Comparison of ENCODE assay signal across 1 cellular context in the genomic region with DNA sequence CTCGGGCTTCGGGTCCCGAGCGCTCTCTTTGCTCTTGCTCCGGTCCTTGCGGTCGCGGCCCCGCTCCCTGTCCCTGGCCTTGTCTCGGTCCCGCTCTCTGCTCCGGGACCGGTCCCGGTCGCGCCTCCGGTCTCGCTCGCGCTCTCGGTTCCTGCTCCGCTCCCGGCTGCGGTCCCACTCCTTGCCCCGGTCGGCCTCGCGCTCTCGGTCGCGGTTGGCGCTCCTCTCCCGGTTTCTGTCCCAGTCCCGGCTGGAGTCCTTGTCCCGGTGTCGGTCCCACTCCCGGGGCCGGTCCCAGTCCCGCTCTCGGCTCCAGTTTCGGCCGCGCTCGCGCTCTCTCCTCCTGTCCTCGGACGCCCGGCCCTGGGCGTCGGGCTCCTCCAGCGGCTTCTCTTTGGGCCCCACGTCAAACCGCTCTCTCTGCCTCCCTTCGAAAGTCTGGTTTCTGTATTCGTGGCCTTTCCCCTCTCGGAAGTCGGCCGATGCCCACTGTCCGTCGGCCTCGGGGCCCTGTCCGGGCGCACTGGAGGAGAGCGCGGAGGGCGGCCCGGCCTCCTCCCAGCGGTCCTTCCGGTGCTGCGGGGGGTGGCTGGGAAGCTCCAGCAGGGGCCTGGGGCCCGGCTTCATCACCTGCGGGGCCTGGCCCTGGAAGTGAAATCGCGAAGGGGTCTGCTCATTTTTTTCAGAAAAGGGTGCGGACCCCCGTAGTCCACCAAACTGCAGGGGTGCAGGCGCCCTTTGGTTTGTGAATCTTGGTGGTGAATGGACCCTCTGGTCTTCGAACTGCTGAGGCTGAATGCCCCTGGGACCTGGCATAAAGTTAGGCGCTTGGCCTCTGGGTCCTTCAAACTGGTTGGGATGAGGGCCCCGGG.
TF ChIP-seq lines count a peak whose summit lies in the region.

No MANE protein-coding gene starts in this region.

TF ChIP-seq in HepG2, 621 proteins besides CTCF, POLR2A, EP300 and RAD21:
- 0 out of 2 replicates have a peak, but pooled peaks have one; percentile 9 for TF ChIP-seq NRL (CRISPR knock-in tag; IDR thresholded peaks at IDR 0.05; ENCODE audit: borderline replicate concordance)
- 0 out of 2 replicates have a peak, but pooled peaks have one; percentile 16 for TF ChIP-seq NFKB2 (CRISPR knock-in tag; IDR thresholded peaks at IDR 0.05; ENCODE audit: borderline replicate concordance)
- no peak for TF ChIP-seq PCBP1 (IDR thresholded peaks at IDR 0.05; ENCODE audit: borderline replicate concordance, low read depth, low read length)
- no peak for TF ChIP-seq ZFP36L2 (CRISPR knock-in tag; IDR thresholded peaks at IDR 0.05)
- peak; percentile 64; the same call in 1 of the 2 replicates for TF ChIP-seq ZC3H13 (CRISPR knock-in tag; IDR thresholded peaks at IDR 0.05)
- TF ChIP-seq AGO2 (optimal IDR thresholded peaks at IDR 0.05; ENCODE audit: low read depth, low read length) = peak; percentile 90
- TF ChIP-seq HNRNPK (IDR thresholded peaks at IDR 0.05; ENCODE audit: low read depth, low read length, poor library complexity, severe bottlenecking) = peak; percentile 25
